ENCODE assay signal across 8 cellular contexts in the genomic region with DNA sequence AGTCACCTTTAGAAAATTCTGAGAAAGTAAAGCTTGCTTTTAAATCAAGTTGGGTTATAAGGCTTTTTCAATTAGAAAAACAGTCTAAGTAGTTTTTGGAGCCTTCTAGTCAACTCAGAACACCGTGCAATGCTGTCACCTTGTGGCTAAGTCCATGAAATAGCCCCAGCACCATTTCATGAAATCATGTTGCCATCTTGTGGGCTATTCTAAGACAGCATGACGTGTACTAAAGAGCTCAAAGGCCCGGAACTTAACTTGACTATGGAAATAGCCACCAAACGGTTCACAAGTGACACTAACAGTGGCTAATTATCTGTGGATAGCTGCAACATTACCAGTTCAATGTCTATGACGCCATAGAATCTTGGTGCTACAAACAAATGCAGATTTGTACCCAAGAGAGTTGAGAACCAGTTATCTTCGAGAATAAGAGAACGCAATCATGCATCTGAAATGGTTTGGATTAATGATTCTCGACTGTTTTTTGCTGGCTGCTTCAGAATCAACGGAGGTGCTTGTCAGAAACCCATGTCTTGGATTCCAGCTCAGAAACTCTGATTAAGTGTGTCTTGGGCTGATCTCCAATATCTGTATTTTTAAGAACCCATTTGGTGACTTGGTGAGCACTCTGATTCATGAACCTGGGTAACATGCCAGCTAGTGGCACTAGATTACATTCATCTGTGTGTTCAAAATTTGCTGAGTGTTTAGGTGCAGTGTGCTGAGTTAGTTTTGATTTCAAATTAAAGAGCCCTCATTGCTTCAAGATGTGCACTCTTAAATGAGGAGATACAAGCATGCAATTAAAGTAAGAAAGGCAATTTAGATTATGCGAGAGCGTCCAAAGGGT.
A peak's percentile ranks its signal among the peaks of the same experiment; 100 is the strongest.
DNase-seq lines count a peak whose midpoint lies in the region; ATAC-seq lines count a peak whose summit lies in the region.

No MANE protein-coding gene starts in this region.

- no peaks in the 10 kb centered on the region for H3K36me3 ChIP-seq in BLaER1

- H3K27ac ChIP-seq in BLaER1: peak overlapping the region; percentile 12; the same call in 1 of the 2 replicates

- no peak overlapping the region for H3K4me3 ChIP-seq in BLaER1

- no peaks in the 10 kb centered on the region for H4K20me1 ChIP-seq in BLaER1

- H3K27me3 ChIP-seq in BLaER1: no peaks in the 10 kb centered on the region

- peaks cover 12% of the 10 kb centered on the region for H3K4me1 ChIP-seq in BLaER1

- no peaks in the 10 kb centered on the region for H3K9me3 ChIP-seq in BLaER1

- DNase-seq in NCI-H187 treated with DMSO at 0.1 percent for 48 hours (lab: John Stamatoyannopoulos, UW): peak; percentile 38
- DNase-seq in SW480 (ENCODE audit: low spot score): peak; percentile 89
- DNase-seq in cerebellum (ENCODE audit: low spot score): peak; percentile 36
- DNase-seq in left kidney (ENCODE audit: low read depth, low spot score): peak; percentile 93
- DNase-seq in stimulated activated CD8-positive, alpha-beta memory T cell treated with anti-CD3 and anti-CD28 coated beads, Interleukin-4, amount 100 ng/mL, for 24 hours (ENCODE audit: low read depth): peak; percentile 4

- ATAC-seq in GM18867 (IDR thresholded peaks at IDR 0.05; ENCODE audit: unreplicated experiment) (peak; percentile 100), HG03045 (IDR thresholded peaks at IDR 0.05; ENCODE audit: unreplicated experiment) (peak; percentile 97)

- H3K4me2 ChIP-seq in BLaER1: no peak overlapping the region

- H3K9ac ChIP-seq in BLaER1: no peak overlapping the region

Comparison
In these comparisons a context has a peak if more than half of its experiments do, and no peak if none do; other contexts are left out.
1. DNase-seq: peak in every context shown above with its lines; median percentile 93 in left kidney; 89 in SW480; 38 in NCI-H187 treated with DMSO at 0.1 percent for 48 hours; 36 in cerebellum; 4 in stimulated activated CD8-positive, alpha-beta memory T cell treated with anti-CD3 and anti-CD28 coated beads, Interleukin-4, amount 100 ng/mL, for 24 hours.